Comparison of ENCODE assay signal across 9 cellular contexts in the genomic region with DNA sequence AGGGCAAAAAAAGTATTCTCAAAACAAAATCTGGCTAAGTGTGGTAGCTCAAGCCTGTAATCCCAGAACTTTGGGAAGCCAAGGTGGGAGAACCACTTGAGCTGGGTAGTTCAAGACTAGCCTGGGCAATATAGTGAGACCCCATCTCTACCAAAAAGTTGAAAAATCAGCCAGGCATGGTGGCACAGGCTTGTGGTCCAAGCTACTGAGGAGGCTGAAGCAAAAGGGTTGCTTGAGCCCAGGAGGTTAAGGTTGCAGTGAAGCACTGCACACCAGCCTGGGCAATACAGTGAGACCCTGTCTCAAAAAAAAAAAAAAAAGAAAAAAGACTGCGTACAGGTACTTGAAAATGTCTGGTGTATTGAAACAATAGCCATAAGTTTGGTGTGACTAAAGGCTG. TPM values are rescaled to one million over a fixed set of nuclear protein-coding genes. Genes with fewer than 3 reads are reported as not detected.
"Had no signal": no experiment of that assay in that cellular context is flagged by ENCODE, and none has a peak within 500 bp of the region (broad histone marks: within the 10 kb centered on the region; RNA-seq: fewer than 3 reads in every experiment).

No MANE protein-coding gene starts in this region.

- H3K27ac ChIP-seq: GM23248 had no signal

- H3K27me3 Mint-ChIP-seq: IgD-negative memory B cell had no signal

- H3K4me3 ChIP-seq: GM23248, HAP-1 had no signal

- ATAC-seq: HCT116 had no signal

- H3K9me3 ChIP-seq: HAP-1 had no signal

- H3K9ac ChIP-seq: GM23248 had no signal

- DNase-seq: GM23248, GOT3, H7 had no signal

- FAIRE-seq: HTR-8/SVneo had no signal

- H3K9me3 Mint-ChIP-seq: IgD-negative memory B cell had no signal

RNA-seq across cellular contexts. Expression of gene CXCL9, which starts 14.8 kb away (rescaled TPM):
- total RNA-seq: GM23248, H4, H7, HT-29 had no signal
- polyA plus RNA-seq: GM23248, IgD-negative memory B cell had no signal

RNA-seq across cellular contexts. Expression of gene CXCL10, which starts 30.8 kb away (rescaled TPM):
- total RNA-seq: GM23248, H7 had no signal
- polyA plus RNA-seq: GM23248 had no signal

RNA-seq across cellular contexts. Expression of gene CXCL11, which starts 43.4 kb away (rescaled TPM):
- total RNA-seq: GM23248, H4, H7 had no signal
- polyA plus RNA-seq: GM23248, IgD-negative memory B cell had no signal
